ENCODE assay signal across 8 cellular contexts in the genomic region with DNA sequence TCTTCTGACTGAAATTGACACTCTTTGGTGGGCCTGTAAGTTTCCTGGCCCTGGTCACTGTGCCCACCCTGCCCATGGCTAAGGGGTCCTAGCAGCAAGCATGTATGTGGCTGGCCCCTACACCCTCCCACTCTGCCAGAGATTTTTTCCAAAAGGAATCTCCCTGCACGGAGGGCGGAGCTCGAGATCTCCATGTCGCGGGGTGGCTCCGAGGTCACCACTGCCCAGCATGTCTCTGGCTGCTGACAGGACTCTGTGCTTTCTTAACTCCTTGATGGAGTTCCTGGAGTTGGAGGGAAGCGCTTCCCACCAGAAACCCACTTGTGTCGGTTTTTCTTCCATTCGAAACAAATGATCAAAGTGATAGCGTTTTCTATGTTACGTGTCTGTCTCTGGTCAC.
DNase-seq lines count a peak whose midpoint lies in the region; ATAC-seq, FAIRE-seq and TF ChIP-seq lines count a peak whose summit lies in the region.
"Not testable (repeated sequence)": the region's sequence is repeated elsewhere in the genome, so short reads cannot be mapped to it uniquely, and the experiment has no call there.

No MANE protein-coding gene starts in this region.

- H3K27me3 ChIP-seq in BE2C; SJSA1 (replicated peaks); bronchial epithelial cell (ENCODE audit: control insufficient read depth, insufficient read depth, low read length); right cardiac atrium (ENCODE audit: control insufficient read depth, insufficient read depth); osteoblast (ENCODE audit: insufficient read depth, low read length); aorta (ENCODE audit: control insufficient read depth in 1 of 2, insufficient read depth in 2 of 2, low read length in 1 of 2): not testable (repeated sequence)
- H3K27me3 ChIP-seq in spleen (replicated peaks in 1 of 7) = peaks cover 0 to 11% (median 0%) of the 10 kb centered on the region in 7 donors

- H3K4me3 ChIP-seq in BE2C (ENCODE audit: low read depth, low read length) = peak overlapping the region; percentile 84
- peak overlapping the region; percentile 49; the same call in 1 of the 2 replicates for H3K4me3 ChIP-seq in SJSA1
- H3K4me3 ChIP-seq in bronchial epithelial cell (ENCODE audit: low read depth, low read length); aorta (ENCODE audit: low read length in 2 of 2): not testable (repeated sequence)
- H3K4me3 ChIP-seq in fibroblast of pulmonary artery (replicated peaks; ENCODE audit: low read depth, low read length) = peak overlapping the region; percentile 60
- peak overlapping the region; percentile 54 for H3K4me3 ChIP-seq in right cardiac atrium (ENCODE audit: low read length)
- H3K4me3 ChIP-seq in osteoblast (ENCODE audit: insufficient read depth, low read length) = peak overlapping the region; percentile 86
- H3K4me3 ChIP-seq in spleen = peak overlapping the region in 4 of 8 donors; percentile 46 to 70 (median 56)

- FAIRE-seq in bronchial epithelial cell (lab: Jason Lieb, UNC) = peak; percentile 96

- H3K36me3 ChIP-seq in BE2C; SJSA1; bronchial epithelial cell (ENCODE audit: control insufficient read depth, insufficient read depth, low read length); osteoblast (ENCODE audit: insufficient read depth, low read length); aorta (ENCODE audit: control insufficient read depth in 1 of 2, insufficient read depth in 2 of 2, low read length in 1 of 2): not testable (repeated sequence)
- peaks cover 0 to 11% (median 0%) of the 10 kb centered on the region in 6 donors for H3K36me3 ChIP-seq in spleen

- whole genome bisulfite sequencing in right cardiac atrium = 11% methylated on average over 2 of the region's 11 CpGs
- WGBS in spleen, 5 donors = 49 to 75% (median 56%) methylated on average over 2 to 5 of the region's 11 CpGs; no CpG with 5 or more reads in 2 of the 5 donors
- WGBS in aorta, 2 donors = 8% methylated on average over 2 to 4 of the region's 11 CpGs

- H3K9me3 ChIP-seq in BE2C; SJSA1 (replicated peaks); right cardiac atrium (ENCODE audit: control insufficient read depth, low read length); osteoblast (ENCODE audit: low read depth, low read length); spleen; aorta (ENCODE audit: control insufficient read depth, low read length): not testable (repeated sequence)

- not testable (repeated sequence) for H3K79me2 ChIP-seq in osteoblast (ENCODE audit: insufficient read depth, low read length)

- intact Hi-C loops in right cardiac atrium (cut with DNase I); spleen (cut with DNase I; ENCODE audit: low total_unique reads); aorta (cut with DNase I): not testable (repeated sequence)

- not testable (repeated sequence) for H3K27ac ChIP-seq in SJSA1; right cardiac atrium (ENCODE audit: low read length); osteoblast (ENCODE audit: low read depth, low read length); aorta (ENCODE audit: low read depth in 1 of 2, low read length in 2 of 2)
- H3K27ac ChIP-seq in spleen = peak overlapping the region in 5 of 8 donors; percentile 64 to 82 (median 74)

- not testable (repeated sequence) for H4K20me1 ChIP-seq in osteoblast (ENCODE audit: insufficient read depth, low read length)

- ATAC-seq in right cardiac atrium = peak; percentile 65 to 71
- ATAC-seq in aorta (ENCODE audit: low FRiP score) = peak; percentile 67

- TF ChIP-seq POLR2A in spleen (IDR thresholded peaks at IDR 0.05) = not testable (repeated sequence)

- not testable (repeated sequence) for TF ChIP-seq CTCF in BE2C (IDR thresholded peaks at IDR 0.05; ENCODE audit: low read depth, low read length); bronchial epithelial cell (IDR thresholded peaks at IDR 0.05; ENCODE audit: insufficient read depth, low read length, severe bottlenecking); fibroblast of pulmonary artery (IDR thresholded peaks at IDR 0.05; ENCODE audit: low read length, missing control alignments); osteoblast (IDR thresholded peaks at IDR 0.05; ENCODE audit: extremely low read depth, low read depth, low read length); spleen (IDR thresholded peaks at IDR 0.05 in 8 of 11, conservative IDR thresholded peaks at IDR 0.05 in 3 of 11)

- DNase-seq in BE2C; SJSA1 (ENCODE audit: low read depth in 1 of 2, low spot score in 2 of 2); bronchial epithelial cell (ENCODE audit: low read depth); fibroblast of pulmonary artery (ENCODE audit: low read depth); right cardiac atrium; osteoblast (ENCODE audit: insufficient read length, low spot score, missing footprints); spleen; aorta: not testable (repeated sequence)

- peak overlapping the region; percentile 89 for H3K4me2 ChIP-seq in osteoblast (ENCODE audit: insufficient read depth, low read length)

- H3K4me1 ChIP-seq in BE2C; SJSA1 (replicated peaks); right cardiac atrium (ENCODE audit: control insufficient read depth, insufficient read depth, low read length); osteoblast (ENCODE audit: insufficient read depth, low read length); aorta (ENCODE audit: control insufficient read depth in 1 of 2, insufficient read depth in 2 of 2, low read length in 2 of 2): not testable (repeated sequence)
- peaks cover 0 to 11% (median 0%) of the 10 kb centered on the region in 6 donors for H3K4me1 ChIP-seq in spleen

- not testable (repeated sequence) for H2AFZ ChIP-seq in osteoblast (ENCODE audit: low read length)
